In genomic region chr21:34969431-34970036, GRCh38 we compare ENCODE assay signal across 15 cellular contexts.
DNase-seq lines count a peak whose midpoint lies in the region; ATAC-seq, FAIRE-seq and TF ChIP-seq lines count a peak whose summit lies in the region.
"Had no signal": no experiment of that assay in that cellular context is flagged by ENCODE, and none has a peak within 500 bp of the region (broad histone marks: within the 10 kb centered on the region; RNA-seq: fewer than 3 reads in every experiment).

No MANE protein-coding gene starts in this region.

- 66% methylated on average over 7 of the region's 7 CpGs for WGBS in HepG2 (ENCODE audit: low lambda C conversion rate)
- WGBS in right lobe of liver (ENCODE audit: insufficient coverage, low coverage, low lambda C conversion rate, missing lambda C conversion rate) = 49% methylated on average over 7 of the region's 7 CpGs
- WGBS in K562 (ENCODE audit: insufficient coverage, low coverage, missing lambda C conversion rate) = 38% methylated on average over 7 of the region's 7 CpGs
- WGBS in H9 (ENCODE audit: extremely low coverage, insufficient read length, low lambda C conversion rate) = no CpG with 5 or more reads among the region's 7 CpGs

- CTCF ChIA-PET in HepG2 (lab: Yijun Ruan, JAX; ENCODE audit: low intra/inter-chr PET ratio, low total read pairs) (no interaction called here), K562 (lab: Yijun Ruan, JAX; ENCODE audit: low intra/inter-chr PET ratio) (no interaction called here)

- H2AK5ac ChIP-seq in H9 (ENCODE audit: insufficient read length, low read length) = no peak overlapping the region

- H3K4me1 ChIP-seq in HepG2 (ENCODE audit: insufficient read depth, low read length) (peaks cover 61% of the 10 kb centered on the region), right lobe of liver (peaks cover 0 to 6% (median 0%) of the 10 kb centered on the region in 4 donors), K562 (replicated peaks in 1 of 2; ENCODE audit: control insufficient read depth in 2 of 2, insufficient read depth in 2 of 2, low read length in 2 of 2) (peaks cover 9 to 39% of the 10 kb centered on the region in 2 experiments; a peak in 4 of 5 replicates), H9 (ENCODE audit: insufficient read depth, low read length) (no peaks in the 10 kb centered on the region; the same call in 1 of the 2 replicates)
- H3K4me1 ChIP-seq: psoas muscle had no signal

- H3K9me3 Mint-ChIP-seq in H9 = no peaks in the 10 kb centered on the region; a peak in 1 of 5 replicates

- no peak overlapping the region for H2BK120ac ChIP-seq in H9 (ENCODE audit: low read depth, low read length, poor library complexity, severe bottlenecking)

- H4K91ac ChIP-seq in H9 (ENCODE audit: insufficient read length, low read depth, low read length) = no peak overlapping the region

- TF ChIP-seq RAD21 in HepG2 (CRISPR knock-in tag; IDR thresholded peaks at IDR 0.05) = no peak
- TF ChIP-seq RAD21 in K562 (CRISPR knock-in tag; conservative IDR thresholded peaks at IDR 0.05 in 1 of 2, IDR thresholded peaks at IDR 0.05 in 1 of 2) = no peak

- H3K27me3 ChIP-seq in HepG2 (ENCODE audit: control insufficient read depth in 1 of 2, insufficient read depth in 2 of 2, low read length in 2 of 2) = no peaks in the 10 kb centered on the region; a peak in 1 of 5 replicates
- no peaks in the 10 kb centered on the region for H3K27me3 ChIP-seq in right lobe of liver
- no peaks in the 10 kb centered on the region for H3K27me3 ChIP-seq in K562 (ENCODE audit: control insufficient read depth in 2 of 2, insufficient read depth in 2 of 2, low read length in 2 of 2)
- H3K27me3 ChIP-seq in H9 (ENCODE audit: insufficient read depth, low read length) = no peaks in the 10 kb centered on the region; the same call in 1 of the 2 replicates
- H3K27me3 ChIP-seq: suprapubic skin had no signal

- no peak overlapping the region for H2BK5ac ChIP-seq in H9 (ENCODE audit: insufficient read length, low read length)

- POLR2A ChIA-PET in HepG2 (lab: Yijun Ruan, JAX) (no interaction called here), K562 (lab: Yijun Ruan, JAX) (interaction anchor here (1.1 kb wide), 1 partner anchor 9 kb away, joined by 4 read pairs; no protein-coding TSS in a partner anchor)

- no peak overlapping the region for H3K56ac ChIP-seq in H9 (ENCODE audit: insufficient read length, low read depth, low read length)

- no peak overlapping the region for H3K27ac Mint-ChIP-seq in H9

- H3K4me2 ChIP-seq in HepG2 (ENCODE audit: low read depth, low read length) (peak overlapping the region; percentile 46; the same call in 1 of the 2 replicates), K562 (ENCODE audit: insufficient read depth, low read length) (no peak overlapping the region), H9 (ENCODE audit: insufficient read depth, insufficient read length, low read length) (no peak overlapping the region)

- H4K5ac ChIP-seq in H9 (ENCODE audit: insufficient read length, low read depth, low read length) = no peak overlapping the region

- H3K79me1 ChIP-seq in H9 (ENCODE audit: insufficient read depth, low read depth, low read length, poor library complexity, severe bottlenecking) = no peaks in the 10 kb centered on the region

- no peak for DNase-seq in HepG2 (ENCODE audit: low spot score)
- DNase-seq in right lobe of liver = no peak
- DNase-seq in MV-4-11 (lab: John Stamatoyannopoulos, UW) = peak; percentile 12
- DNase-seq in K562 (ENCODE audit: extremely low read depth in 1 of 4, low spot score in 3 of 4) = no peak
- no peak for DNase-seq in RCC 7860 (ENCODE audit: low spot score)
- no peak for DNase-seq in H4 (ENCODE audit: low spot score)
- DNase-seq in H9 = no peak
- DNase-seq: aorta, cortex of kidney, Karpas-422, NCI-H187 treated with DMSO at 0.1 percent for 48 hours, NCI-H69, psoas muscle had no signal

- peaks cover 3 to 8% of the 10 kb centered on the region in 2 experiments; a peak in 3 of 4 replicates for H3K4me1 Mint-ChIP-seq in H9

- H3K14ac ChIP-seq in H9 (ENCODE audit: insufficient read depth, low read length) = no peak overlapping the region

- H3K36me3 Mint-ChIP-seq in H9 (ENCODE audit: insufficient read depth in 1 of 3, low read depth in 3 of 3) = no peaks in the 10 kb centered on the region

- no peak overlapping the region for H3K9ac ChIP-seq in HepG2 (ENCODE audit: insufficient read depth, low read depth, low read length)
- H3K9ac ChIP-seq in K562 (ENCODE audit: insufficient read depth in 1 of 2, low read depth in 2 of 2, low read length in 2 of 2) = no peak overlapping the region
- H3K9ac ChIP-seq in H9 (ENCODE audit: extremely low read depth, insufficient read length, low read length) = no peak overlapping the region

- H4K8ac ChIP-seq in H9 (replicated peaks; ENCODE audit: insufficient read length, low read depth, low read length) = no peak overlapping the region

- ATAC-seq in HepG2 (no peak), right lobe of liver (no peak), K562 (no peak)
- ATAC-seq: esophagus mucosa, psoas muscle had no signal

- no peak overlapping the region for H2AFZ ChIP-seq in HepG2 (ENCODE audit: low read length)
- no peak overlapping the region; the same call in 1 of the 2 replicates for H2AFZ ChIP-seq in K562 (ENCODE audit: low read depth, low read length)
- no peak overlapping the region for H2AFZ ChIP-seq in H9 (ENCODE audit: low read length)

- FAIRE-seq in HepG2 (lab: Jason Lieb, UNC) (no peak), K562 (lab: Jason Lieb, UNC) (no peak), RCC 7860 (lab: Jason Lieb, UNC) (no peak)

- H3K23ac ChIP-seq in H9 (ENCODE audit: insufficient read length, low read depth, low read length) = no peak overlapping the region

- no peaks in the 10 kb centered on the region for H3K23me2 ChIP-seq in H9 (ENCODE audit: insufficient read length, low read depth, low read length, poor library complexity, severe bottlenecking)

- no peak for TF ChIP-seq POLR2A in HepG2 (IDR thresholded peaks at IDR 0.05; ENCODE audit: insufficient read depth in 1 of 2, low read depth in 2 of 2, low read length in 2 of 2)
- TF ChIP-seq POLR2A in right lobe of liver (IDR thresholded peaks at IDR 0.05) = no peak
- TF ChIP-seq POLR2A in K562 (conservative IDR thresholded peaks at IDR 0.05) = no peak

- H3K9me3 ChIP-seq in HepG2 (ENCODE audit: low read length) = no peaks in the 10 kb centered on the region
- no peaks in the 10 kb centered on the region for H3K9me3 ChIP-seq in right lobe of liver
- H3K9me3 ChIP-seq in K562 (replicated peaks; ENCODE audit: control insufficient read depth, insufficient read depth, low read depth, low read length) = no peaks in the 10 kb centered on the region
- H3K9me3 ChIP-seq in H9 (ENCODE audit: control insufficient read depth, low read depth, low read length) = no peaks in the 10 kb centered on the region
- H3K9me3 ChIP-seq: psoas muscle, suprapubic skin had no signal

- H3K27me3 Mint-ChIP-seq in H9 (ENCODE audit: low read depth) = peaks cover 3% of the 10 kb centered on the region; the same call in 1 of the 2 replicates

- H3K4ac ChIP-seq in H9 (ENCODE audit: low read depth, low read length) = no peak overlapping the region

- H3K27ac ChIP-seq in HepG2 (ENCODE audit: extremely low read length, insufficient read depth, low read length) (no peak overlapping the region), right lobe of liver (no peak overlapping the region), K562 (ENCODE audit: extremely low read depth, low read depth, low read length) (no peak overlapping the region), H9 (ENCODE audit: insufficient read length, low read depth, low read length) (no peak overlapping the region)
- H3K27ac ChIP-seq: psoas muscle, suprapubic skin had no signal

- H4K20me1 ChIP-seq in HepG2 (ENCODE audit: insufficient read depth, low read length) (no peaks in the 10 kb centered on the region), K562 (replicated peaks; ENCODE audit: control insufficient read depth, insufficient read depth, low read length) (no peaks in the 10 kb centered on the region), H9 (ENCODE audit: control insufficient read depth, insufficient read depth, insufficient read length) (no peaks in the 10 kb centered on the region)

- no peak for TF ChIP-seq EP300 in HepG2 (IDR thresholded peaks at IDR 0.05; ENCODE audit: low read depth in 2 of 2, low read length in 2 of 2)
- TF ChIP-seq EP300 in HepG2 (CRISPR knock-in tag; IDR thresholded peaks at IDR 0.05; ENCODE audit: borderline replicate concordance) = no peak
- no peak for TF ChIP-seq EP300 in K562 (IDR thresholded peaks at IDR 0.05; ENCODE audit: low read length)

- intact Hi-C loops in HepG2 (cut with micrococcal nuclease; ENCODE audit: unreplicated experiment) = loop anchor here (10.0 kb wide), 1 partner anchor 55 kb away; no protein-coding TSS in a partner anchor
- intact Hi-C loops in right lobe of liver (cut with DNase I) = no loop called here
- intact Hi-C loops in K562 (cut with micrococcal nuclease) = no loop called here

- H3K9me1 ChIP-seq in K562 (ENCODE audit: control insufficient read depth, insufficient read depth, low read length) = no peaks in the 10 kb centered on the region

- in situ Hi-C loops in HepG2 (cut with HindIII; ENCODE audit: extremely low pct_ligation_motif_present, low pct_unique_long_range_greater_than_20kb) = no loop called here
- in situ Hi-C loops in K562 (cut with MboI) = no loop called here

- H2BK12ac ChIP-seq in H9 (ENCODE audit: insufficient read length, low read depth, low read length) = no peak overlapping the region

- no peaks in the 10 kb centered on the region for H3K36me3 ChIP-seq in HepG2 (replicated peaks in 1 of 2; ENCODE audit: control insufficient read depth in 1 of 2, insufficient read depth in 2 of 2, low read length in 2 of 2)
- H3K36me3 ChIP-seq in right lobe of liver = no peaks in the 10 kb centered on the region
- no peaks in the 10 kb centered on the region for H3K36me3 ChIP-seq in K562 (ENCODE audit: control insufficient read depth, insufficient read depth, low read length)
- H3K36me3 ChIP-seq: suprapubic skin had no signal

- H2BK20ac ChIP-seq in H9 (ENCODE audit: low read depth, low read length, poor library complexity, severe bottlenecking) = no peak overlapping the region

- H3K18ac ChIP-seq in H9 (ENCODE audit: insufficient read length, low read depth, low read length) = no peak overlapping the region

- BruUV-seq in HepG2 (replicated peaks; lab: Mats Ljungman, UMichigan) = no TSS peak
- no TSS peak for BruUV-seq in K562 (replicated peaks; lab: Mats Ljungman, UMichigan)

- peak overlapping the region in 1 of 3 experiments; percentile 30; a peak in 1 of 6 replicates for H3K4me3 ChIP-seq in HepG2 (replicated peaks in 1 of 3; ENCODE audit: insufficient read depth in 1 of 3, low read depth in 2 of 3, low read length in 3 of 3)
- H3K4me3 ChIP-seq in right lobe of liver = no peak overlapping the region
- H3K4me3 ChIP-seq in K562 = no peak overlapping the region
- H3K4me3 ChIP-seq: psoas muscle, suprapubic skin had no signal

- H3T11ph ChIP-seq in H9 (ENCODE audit: low read length) = no peak overlapping the region

- H2BK15ac ChIP-seq in H9 (ENCODE audit: low read depth, low read length) = no peak overlapping the region

- H3K79me2 ChIP-seq in HepG2 (ENCODE audit: insufficient read depth, low read length) (no peaks in the 10 kb centered on the region), K562 (ENCODE audit: control insufficient read depth, insufficient read depth, low read length) (no peaks in the 10 kb centered on the region), H9 (ENCODE audit: insufficient read depth, low read length) (no peaks in the 10 kb centered on the region)

- no peak overlapping the region for H3K4me3 Mint-ChIP-seq in H9

- TF ChIP-seq CTCF in HepG2 (CRISPR knock-in tag; IDR thresholded peaks at IDR 0.05) (no peak), right lobe of liver (IDR thresholded peaks at IDR 0.05) (no peak), K562 (IDR thresholded peaks at IDR 0.05 in 2 of 3, conservative IDR thresholded peaks at IDR 0.05 in 1 of 3; ENCODE audit: insufficient read depth in 2 of 3, low read depth in 1 of 3, low read length in 3 of 3) (no peak), H9 (conservative IDR thresholded peaks at IDR 0.05) (no peak)

Comparison
In these comparisons a context has a peak if more than half of its experiments do, and no peak if none do; other contexts are left out.
1. Of the 241 proteins assayed by ChIP-seq in both HepG2 and K562: peak only in HepG2: none; only in K562: MEF2D; in both: none; in neither: 237; mixed calls (peak in some experiments, not most) for 3.